7 cellular contexts compared by ENCODE assay signal in the genomic region with DNA sequence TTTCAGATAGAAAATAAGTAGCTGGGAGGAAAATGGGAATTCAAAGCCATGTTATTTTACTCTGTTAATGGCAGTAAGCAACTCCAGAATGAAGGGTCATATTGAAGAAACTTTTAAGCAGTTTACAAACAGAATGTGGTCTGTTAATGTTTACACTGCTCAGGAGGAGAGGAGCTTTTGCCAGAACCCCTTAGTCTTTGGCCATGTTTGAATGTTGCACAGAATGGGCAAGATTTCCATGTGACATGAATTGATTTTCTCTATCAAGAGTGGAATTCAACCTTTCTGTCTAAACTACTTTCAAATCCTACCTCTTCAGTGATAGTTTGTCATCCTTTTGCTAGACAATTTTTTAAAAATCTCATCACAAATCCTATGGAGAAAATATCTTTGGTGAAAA.
"Had no signal": no experiment of that assay in that cellular context is flagged by ENCODE, and none has a peak within 500 bp of the region (broad histone marks: within the 10 kb centered on the region; RNA-seq: fewer than 3 reads in every experiment).

No MANE protein-coding gene starts in this region.

- H3K4me3 ChIP-seq: GM23248, K562 had no signal

- H3K27ac ChIP-seq: GM23248 had no signal

- H2AFZ ChIP-seq: GM23248 had no signal

- DNase-seq: GM23248, GOT3, H9, HCEC 1CT, IMR-90, KG1 had no signal

- H3K9ac ChIP-seq: GM23248 had no signal

- FAIRE-seq: K562 had no signal

- ATAC-seq: K562 had no signal
